In genomic region chr4:82500830-82501229, GRCh38 we compare ENCODE assay signal across 18 cellular contexts.
DNase-seq lines count a peak whose midpoint lies in the region; ATAC-seq, FAIRE-seq and TF ChIP-seq lines count a peak whose summit lies in the region.
"Had no signal": no experiment of that assay in that cellular context is flagged by ENCODE, and none has a peak within 500 bp of the region (broad histone marks: within the 10 kb centered on the region; RNA-seq: fewer than 3 reads in every experiment).

No MANE protein-coding gene starts in this region.

- peak; percentile 48 for FAIRE-seq in H1 (lab: Jason Lieb, UNC)

- no peaks in the 10 kb centered on the region for H4K20me1 ChIP-seq in H1 (replicated peaks in 1 of 2; ENCODE audit: control insufficient read depth in 1 of 2, insufficient read depth in 2 of 2, low read length in 2 of 2)

- DNase-seq in DMS53 (lab: John Stamatoyannopoulos, UW) = peak; percentile 83
- peak; percentile 54 for DNase-seq in NCI-H128 (lab: John Stamatoyannopoulos, UW; ENCODE audit: unreplicated experiment)
- DNase-seq in NCI-H345 treated with DMSO at 0.1 percent for 48 hours (lab: John Stamatoyannopoulos, UW; ENCODE audit: unreplicated experiment) = peak; percentile 91
- no peak for DNase-seq in H1 (ENCODE audit: low read depth in 1 of 2, low spot score in 2 of 2)
- DNase-seq in immature natural killer cell = no peak
- DNase-seq in naive thymus-derived CD4-positive, alpha-beta T cell = no peak
- no peak for DNase-seq in iPS-NIHi11 (ENCODE audit: low spot score)
- DNase-seq: activated CD4-positive, alpha-beta memory T cell treated with anti-CD3 and anti-CD28 coated beads for 36 hours; activated naive CD8-positive, alpha-beta T cell treated with anti-CD3 and anti-CD28 coated beads, Interleukin-2, amount 10 ng/mL, durations not matched to agents 7 days and 5 days; activated T-cell treated with anti-CD3 and anti-CD28 coated beads, Interleukin-2, amount 50 U/mL, for 48 hours; effector CD4-positive, alpha-beta T cell; H9; kidney glomerular epithelial cell; midbrain; Peyer's patch; right cardiac atrium; SW 1271 had no signal

- WGBS in H1 (ENCODE audit: extremely low coverage in 1 of 2, insufficient coverage in 1 of 2, insufficient read length in 1 of 2, insufficient replicate concordance in 2 of 2, low coverage in 1 of 2, low lambda C conversion rate in 2 of 2, missing lambda C conversion rate in 1 of 2), 2 experiments = 34% methylated on average over 5 of the region's 5 CpGs; no CpG with 5 or more reads in 1 of the 2 experiments

- no peak overlapping the region for H4K8ac ChIP-seq in H1 (ENCODE audit: extremely low read depth, insufficient read depth, low read length)

- no peak overlapping the region; a peak in 1 of 8 replicates for H3K4me3 ChIP-seq in H1 (ENCODE audit: extremely low read depth in 1 of 4, insufficient read depth in 2 of 4, low read depth in 3 of 4, low read length in 4 of 4)
- no peak overlapping the region for H3K4me3 ChIP-seq in naive thymus-derived CD4-positive, alpha-beta T cell (ENCODE audit: low read length)
- H3K4me3 ChIP-seq: Peyer's patch had no signal

- H3K4ac ChIP-seq in H1 (replicated peaks; ENCODE audit: insufficient read length, low read depth, low read length) = no peak overlapping the region

- H3K23ac ChIP-seq in H1 (ENCODE audit: insufficient read length) = no peak overlapping the region

- no peak overlapping the region for H4K91ac ChIP-seq in H1 (replicated peaks; ENCODE audit: insufficient read length, low read length)

- no peaks in the 10 kb centered on the region for H3K36me3 Mint-ChIP-seq in immature natural killer cell
- peaks cover 0 to 3% (median 0%) of the 10 kb centered on the region in 5 donors for H3K36me3 Mint-ChIP-seq in naive thymus-derived CD4-positive, alpha-beta T cell
- H3K36me3 Mint-ChIP-seq: activated naive CD8-positive, alpha-beta T cell treated with anti-CD3 and anti-CD28 coated beads, Interleukin-2, amount 10 ng/mL, durations not matched to agents 7 days and 5 days had no signal

- no peak overlapping the region for H3K18ac ChIP-seq in H1 (ENCODE audit: extremely low read depth, low read length)

- no peak overlapping the region for H3K14ac ChIP-seq in H1 (ENCODE audit: insufficient read length)

- no peak overlapping the region for H4K5ac ChIP-seq in H1 (ENCODE audit: insufficient read length, low read depth, low read length)

- no peaks in the 10 kb centered on the region for H3K27me3 ChIP-seq in H1 (replicated peaks in 1 of 4; ENCODE audit: control insufficient read depth in 3 of 4, extremely low read depth in 1 of 4, insufficient read depth in 3 of 4, low read length in 3 of 4)
- H3K27me3 ChIP-seq in naive thymus-derived CD4-positive, alpha-beta T cell (ENCODE audit: control insufficient read depth in 2 of 2, insufficient read depth in 2 of 2, low read length in 2 of 2) = no peaks in the 10 kb centered on the region
- H3K27me3 ChIP-seq: Peyer's patch had no signal

- no peaks in the 10 kb centered on the region for H3K36me3 ChIP-seq in H1 (ENCODE audit: control insufficient read depth in 2 of 4, insufficient read depth in 4 of 4, low read length in 3 of 4)
- H3K36me3 ChIP-seq in naive thymus-derived CD4-positive, alpha-beta T cell (ENCODE audit: control insufficient read depth in 2 of 3, insufficient read depth in 3 of 3, low read length in 3 of 3) = no peaks in the 10 kb centered on the region
- H3K36me3 ChIP-seq: Peyer's patch had no signal

- no peak for TF ChIP-seq CTCF in H1 (IDR thresholded peaks at IDR 0.05; ENCODE audit: control extremely low read depth in 1 of 3, insufficient read depth in 1 of 3, low read depth in 1 of 3, low read length in 3 of 3)

- H2BK12ac ChIP-seq in H1 (ENCODE audit: low read depth, low read length) = no peak overlapping the region

- H3K56ac ChIP-seq in H1 (replicated peaks; ENCODE audit: insufficient read length, low read depth, low read length) = no peak overlapping the region

- H3K4me1 ChIP-seq in H1 (replicated peaks in 1 of 4; ENCODE audit: control insufficient read depth in 3 of 4, insufficient read depth in 4 of 4, low read length in 3 of 4) = peaks cover 4 to 11% (median 10%) of the 10 kb centered on the region in 4 experiments; a peak in 5 of 7 replicates
- no peaks in the 10 kb centered on the region for H3K4me1 ChIP-seq in naive thymus-derived CD4-positive, alpha-beta T cell (ENCODE audit: control insufficient read depth in 2 of 2, insufficient read depth in 2 of 2, low read length in 2 of 2)
- H3K4me1 ChIP-seq: Peyer's patch had no signal

- peak overlapping the region; percentile 38 to 42; a peak in 2 of 4 replicates for H3K4me2 ChIP-seq in H1 (ENCODE audit: insufficient read depth in 1 of 2, low read depth in 2 of 2, low read length in 2 of 2)

- H3K27ac Mint-ChIP-seq in immature natural killer cell = no peak overlapping the region
- no peak overlapping the region for H3K27ac Mint-ChIP-seq in naive thymus-derived CD4-positive, alpha-beta T cell
- H3K27ac Mint-ChIP-seq: activated CD4-positive, alpha-beta memory T cell treated with anti-CD3 and anti-CD28 coated beads for 36 hours; activated naive CD8-positive, alpha-beta T cell treated with anti-CD3 and anti-CD28 coated beads, Interleukin-2, amount 10 ng/mL, durations not matched to agents 7 days and 5 days had no signal

- ATAC-seq in HG03159 (IDR thresholded peaks at IDR 0.05; ENCODE audit: unreplicated experiment) = no peak
- ATAC-seq in naive thymus-derived CD4-positive, alpha-beta T cell = no peak
- ATAC-seq: right cardiac atrium had no signal

- H3K27ac ChIP-seq in H1 (ENCODE audit: low read depth, low read length) = no peak overlapping the region
- no peak overlapping the region for H3K27ac ChIP-seq in naive thymus-derived CD4-positive, alpha-beta T cell (ENCODE audit: low read depth, low read length)
- H3K27ac ChIP-seq: Peyer's patch had no signal

- H3K4me1 Mint-ChIP-seq in immature natural killer cell = no peaks in the 10 kb centered on the region
- no peaks in the 10 kb centered on the region for H3K4me1 Mint-ChIP-seq in naive thymus-derived CD4-positive, alpha-beta T cell
- H3K4me1 Mint-ChIP-seq: activated naive CD8-positive, alpha-beta T cell treated with anti-CD3 and anti-CD28 coated beads, Interleukin-2, amount 10 ng/mL, durations not matched to agents 7 days and 5 days had no signal

- H2BK20ac ChIP-seq in H1 (ENCODE audit: low read length) = no peak overlapping the region

- H2AK5ac ChIP-seq in H1 (ENCODE audit: low read depth, low read length) = no peak overlapping the region

- no peaks in the 10 kb centered on the region for H3K9me3 Mint-ChIP-seq in immature natural killer cell
- H3K9me3 Mint-ChIP-seq in naive thymus-derived CD4-positive, alpha-beta T cell = no peaks in the 10 kb centered on the region
- H3K9me3 Mint-ChIP-seq: activated CD4-positive, alpha-beta memory T cell treated with anti-CD3 and anti-CD28 coated beads for 36 hours; activated naive CD8-positive, alpha-beta T cell treated with anti-CD3 and anti-CD28 coated beads, Interleukin-2, amount 10 ng/mL, durations not matched to agents 7 days and 5 days; H9 had no signal

- TF ChIP-seq EP300 in H1 (IDR thresholded peaks at IDR 0.05; ENCODE audit: borderline replicate concordance in 1 of 2, low read depth in 2 of 2, low read length in 2 of 2) = no peak

- H3K27me3 Mint-ChIP-seq in immature natural killer cell (ENCODE audit: low read depth in 3 of 3) = peaks cover 0 to 2% (median 1%) of the 10 kb centered on the region in 3 donors
- peaks cover 0 to 3% (median 0%) of the 10 kb centered on the region in 5 donors for H3K27me3 Mint-ChIP-seq in naive thymus-derived CD4-positive, alpha-beta T cell
- H3K27me3 Mint-ChIP-seq: activated CD4-positive, alpha-beta memory T cell treated with anti-CD3 and anti-CD28 coated beads for 36 hours; activated naive CD8-positive, alpha-beta T cell treated with anti-CD3 and anti-CD28 coated beads, Interleukin-2, amount 10 ng/mL, durations not matched to agents 7 days and 5 days had no signal

- intact Hi-C loops in naive thymus-derived CD4-positive, alpha-beta T cell (cut with micrococcal nuclease) = no loop called here

- POLR2A ChIA-PET in H1 (lab: Charles Lee; ENCODE audit: partially characterized antibody) = interaction anchor here (0.7 to 1.1 kb wide), 3 partner anchors 10 to 70 kb away, joined by 3 to 5 read pairs (median 3); no protein-coding TSS in a partner anchor
- POLR2A ChIA-PET in naive thymus-derived CD4-positive, alpha-beta T cell (lab: Charles Lee) = no interaction called here

- no peaks in the 10 kb centered on the region for H3K79me1 ChIP-seq in H1 (ENCODE audit: low read depth, low read length)

- no peak overlapping the region for H2BK15ac ChIP-seq in H1 (ENCODE audit: low read length)

- H2BK5ac ChIP-seq in H1 (ENCODE audit: low read depth, low read length) = no peak overlapping the region

- no peak overlapping the region for H2BK120ac ChIP-seq in H1 (replicated peaks; ENCODE audit: low read depth, low read length)

- no peaks in the 10 kb centered on the region for H3K23me2 ChIP-seq in H1 (ENCODE audit: low read depth, low read length)

- TF ChIP-seq RAD21 in H1 (IDR thresholded peaks at IDR 0.05 in 1 of 2, conservative IDR thresholded peaks at IDR 0.05 in 1 of 2; ENCODE audit: low read depth in 2 of 2, low read length in 2 of 2) = 0 out of 4 replicates have a peak, but pooled peaks of 1 of the 2 experiments have one; percentile 1

- no peak overlapping the region for H3K4me3 Mint-ChIP-seq in immature natural killer cell
- H3K4me3 Mint-ChIP-seq in naive thymus-derived CD4-positive, alpha-beta T cell = no peak overlapping the region
- H3K4me3 Mint-ChIP-seq: activated CD4-positive, alpha-beta memory T cell treated with anti-CD3 and anti-CD28 coated beads for 36 hours; activated naive CD8-positive, alpha-beta T cell treated with anti-CD3 and anti-CD28 coated beads, Interleukin-2, amount 10 ng/mL, durations not matched to agents 7 days and 5 days; H9 had no signal

- H3K9ac ChIP-seq in H1 (replicated peaks in 1 of 4; ENCODE audit: extremely low read depth in 1 of 4, low read depth in 3 of 4, low read length in 3 of 4) = no peak overlapping the region

- H2AFZ ChIP-seq in H1 (ENCODE audit: low read length) = no peak overlapping the region

- no peak for TF ChIP-seq POLR2A in H1 (IDR thresholded peaks at IDR 0.05; ENCODE audit: control extremely low read depth in 1 of 2, low read depth in 2 of 2, low read length in 2 of 2)

- H3K9me3 ChIP-seq in H1 (ENCODE audit: insufficient read depth in 2 of 2, low read depth in 1 of 2, low read length in 1 of 2) = no peaks in the 10 kb centered on the region
- H3K9me3 ChIP-seq in naive thymus-derived CD4-positive, alpha-beta T cell (ENCODE audit: control insufficient read depth in 2 of 3, low read length in 3 of 3) = no peaks in the 10 kb centered on the region
- H3K9me3 ChIP-seq: Peyer's patch had no signal

- H3K79me2 ChIP-seq in H1 (ENCODE audit: control insufficient read depth in 1 of 2, insufficient read depth in 2 of 2, low read length in 2 of 2) = no peaks in the 10 kb centered on the region

- CTCF ChIA-PET in H1 (lab: Charles Lee; ENCODE audit: partially characterized antibody) = interaction anchor here (0.7 to 2.4 kb wide), 12 partner anchors 9 to 238 kb away, joined by 3 to 16 read pairs (median 4); no protein-coding TSS in a partner anchor
- CTCF ChIA-PET in naive thymus-derived CD4-positive, alpha-beta T cell (lab: Charles Lee) = interaction anchor here (0.7 kb wide), 1 partner anchor 10 kb away, joined by 3 read pairs; no protein-coding TSS in a partner anchor

TF ChIP-seq in H1, 55 proteins besides CTCF, POLR2A, EP300 and RAD21 (continues in another document):
- TF ChIP-seq MAFK (IDR thresholded peaks at IDR 0.05; ENCODE audit: low read depth, low read length) = no peak

Comparison
In these comparisons a context has a peak if more than half of its experiments do, and no peak if none do; other contexts are left out.
1. DNase-seq: peak in DMS53 (single experiment), NCI-H128 (single experiment) and NCI-H345 treated with DMSO at 0.1 percent for 48 hours (single experiment); none in H1 (0 of 2), immature natural killer cell (0 of 3), naive thymus-derived CD4-positive, alpha-beta T cell (0 of 9) and iPS-NIHi11 (single experiment).